ENCODE assay signal across 10 cellular contexts in genomic region chr15:73989001-73989798, GRCh38. TPM values are rescaled to one million over a fixed set of nuclear protein-coding genes. Genes with fewer than 3 reads are reported as not detected.
DNase-seq lines count a peak whose midpoint lies in the region; ATAC-seq and TF ChIP-seq lines count a peak whose summit lies in the region.
"Had no signal": no experiment of that assay in that cellular context is flagged by ENCODE, and none has a peak within 500 bp of the region (broad histone marks: within the 10 kb centered on the region; RNA-seq: fewer than 3 reads in every experiment).

No MANE protein-coding gene starts in this region.

- no peak overlapping the region for H3K27ac Mint-ChIP-seq in endodermal cell

- H3K4me1 Mint-ChIP-seq in endodermal cell, result peaks cover 5% of the 10 kb centered on the region

- H3K4me1 ChIP-seq in BLaER1 treated with 17β-estradiol and CSF1 and Interleukin-3, amounts not matched to agents 10 nM and 100 nM, result peaks cover 56 to 78% (median 66%) of the 10 kb centered on the region in 10 experiments
- peaks cover 9 to 31% of the 10 kb centered on the region in 2 donors for H3K4me1 ChIP-seq in esophagus (ENCODE audit: control insufficient read depth in 2 of 2, insufficient read depth in 2 of 2, low read length in 1 of 2)
- H3K4me1 ChIP-seq in psoas muscle, result peaks cover 58% of the 10 kb centered on the region
- no peaks in the 10 kb centered on the region for H3K4me1 ChIP-seq in endodermal cell (ENCODE audit: control insufficient read depth, insufficient read depth, low read length)

- H3K27ac ChIP-seq in BLaER1 treated with 17β-estradiol and CSF1 and Interleukin-3, amounts not matched to agents 10 nM and 100 nM, result no peak overlapping the region
- H3K27ac ChIP-seq in esophagus (ENCODE audit: low read depth in 2 of 2, low read length in 1 of 2) (peak overlapping the region; percentile 40 to 81), psoas muscle (peak overlapping the region; percentile 91), endodermal cell (ENCODE audit: low read depth, low read length) (no peak overlapping the region)
- H3K27ac ChIP-seq: cardiac muscle cell, WERI-Rb-1 had no signal

- no peaks in the 10 kb centered on the region for H3K36me3 ChIP-seq in BLaER1 treated with 17β-estradiol and CSF1 and Interleukin-3, amounts not matched to agents 10 nM and 100 nM
- H3K36me3 ChIP-seq in esophagus (ENCODE audit: control insufficient read depth in 2 of 2, insufficient read depth in 2 of 2, low read length in 1 of 2) (no peaks in the 10 kb centered on the region), psoas muscle (ENCODE audit: insufficient read depth in 1 of 2, low read depth in 1 of 2) (peaks cover 0 to 43% of the 10 kb centered on the region in 2 donors), endodermal cell (ENCODE audit: control insufficient read depth, insufficient read depth, low read length) (no peaks in the 10 kb centered on the region)
- H3K36me3 ChIP-seq: cardiac muscle cell, WERI-Rb-1 had no signal

- no peak overlapping the region for H3K4me3 Mint-ChIP-seq in endodermal cell

- H3K9ac ChIP-seq in BLaER1 treated with 17β-estradiol and CSF1 and Interleukin-3, amounts not matched to agents 10 nM and 100 nM, result no peak overlapping the region
- no peak overlapping the region for H3K9ac ChIP-seq in endodermal cell (ENCODE audit: extremely low read depth, low read length, poor library complexity, severe bottlenecking)

- peaks cover 0 to 18% (median 14%) of the 10 kb centered on the region in 11 experiments; a peak in 11 of 22 replicates for H4K20me1 ChIP-seq in BLaER1 treated with 17β-estradiol and CSF1 and Interleukin-3, amounts not matched to agents 10 nM and 100 nM

- peaks cover 7% of the 10 kb centered on the region for H3K27me3 Mint-ChIP-seq in endodermal cell (ENCODE audit: insufficient read depth)

- H3K9me3 Mint-ChIP-seq in endodermal cell, result no peaks in the 10 kb centered on the region

- H3K36me3 Mint-ChIP-seq in endodermal cell (ENCODE audit: low read depth), result no peaks in the 10 kb centered on the region

- ATAC-seq in psoas muscle, result no peak
- ATAC-seq in GM18505 (IDR thresholded peaks at IDR 0.05; ENCODE audit: unreplicated experiment), result no peak
- no peak for ATAC-seq in HG03135 (IDR thresholded peaks at IDR 0.05; ENCODE audit: unreplicated experiment)

- peaks cover 0 to 8% (median 0%) of the 10 kb centered on the region in 11 experiments; a peak in 6 of 22 replicates for H3K27me3 ChIP-seq in BLaER1 treated with 17β-estradiol and CSF1 and Interleukin-3, amounts not matched to agents 10 nM and 100 nM
- H3K27me3 ChIP-seq in esophagus (ENCODE audit: control insufficient read depth in 1 of 2, insufficient read depth in 2 of 2, low read length in 2 of 2) (no peaks in the 10 kb centered on the region), psoas muscle (ENCODE audit: insufficient read depth in 3 of 3, low read length in 2 of 3) (no peaks in the 10 kb centered on the region), endodermal cell (ENCODE audit: control insufficient read depth, insufficient read depth, low read length, poor library complexity, severe bottlenecking) (no peaks in the 10 kb centered on the region)
- H3K27me3 ChIP-seq: cardiac muscle cell had no signal

- 68 to 70% methylated on average over 9 of the region's 9 CpGs for WGBS in esophagus, 2 donors
- 72 to 78% (median 75%) methylated on average over 9 of the region's 9 CpGs for WGBS in psoas muscle, 3 donors
- 84 to 92% methylated on average over 8 to 9 of the region's 9 CpGs for WGBS in endodermal cell (ENCODE audit: insufficient coverage in 1 of 2, insufficient read length in 1 of 2), 2 experiments

- TF ChIP-seq CTCF in psoas muscle (IDR thresholded peaks at IDR 0.05) (no peak), endodermal cell (conservative IDR thresholded peaks at IDR 0.05) (no peak)

- peak overlapping the region in 9 of 11 experiments; percentile 1 to 75 (median 61); a peak in 11 of 22 replicates for H3K4me2 ChIP-seq in BLaER1 treated with 17β-estradiol and CSF1 and Interleukin-3, amounts not matched to agents 10 nM and 100 nM

- no peaks in the 10 kb centered on the region for H3K9me3 ChIP-seq in BLaER1 treated with 17β-estradiol and CSF1 and Interleukin-3, amounts not matched to agents 10 nM and 100 nM (replicated peaks in 1 of 11)
- no peaks in the 10 kb centered on the region for H3K9me3 ChIP-seq in esophagus (ENCODE audit: control insufficient read depth in 2 of 2, insufficient read depth in 1 of 2, low read depth in 1 of 2, low read length in 1 of 2)
- no peaks in the 10 kb centered on the region for H3K9me3 ChIP-seq in psoas muscle
- H3K9me3 ChIP-seq in endodermal cell (ENCODE audit: control insufficient read depth, low read length), result no peaks in the 10 kb centered on the region

- no peak for TF ChIP-seq POLR2A in GM18505 (IDR thresholded peaks at IDR 0.05; ENCODE audit: borderline replicate concordance, extremely low read depth, insufficient read depth, insufficient read length)

- DNase-seq in OCI-M1 (lab: John Stamatoyannopoulos, UW) (peak; percentile 25), psoas muscle (peak in 1 of 2 donors; percentile 38), NCI-H2107 (lab: John Stamatoyannopoulos, UW) (no peak), endodermal cell (no peak)
- DNase-seq: WERI-Rb-1 had no signal

- H3K4me3 ChIP-seq in BLaER1 treated with 17β-estradiol and CSF1 and Interleukin-3, amounts not matched to agents 10 nM and 100 nM, result no peak overlapping the region
- H3K4me3 ChIP-seq in esophagus (ENCODE audit: low read depth in 1 of 2, low read length in 2 of 2), result no peak overlapping the region
- no peak overlapping the region for H3K4me3 ChIP-seq in psoas muscle
- no peak overlapping the region for H3K4me3 ChIP-seq in endodermal cell (ENCODE audit: low read length)
- H3K4me3 ChIP-seq: cardiac muscle cell had no signal

- intact Hi-C loops in psoas muscle (cut with DNase I), result loop anchor here in 1 of 2 donors (5.0 kb wide), 1 partner anchor 53 kb away; no protein-coding TSS in a partner anchor

RNA-seq across cellular contexts. Expression of gene STOML1, which starts 2.9 kb away (rescaled TPM):
- polyA plus RNA-seq in esophagus (1 to 10 TPM; 9.0 to 9.5 TPM), psoas muscle (10 to 100 TPM; 22.0 to 34.4 (median 33.0) TPM)
- total RNA-seq in psoas muscle (10 to 100 TPM; 18.3 to 26.2 (median 22.7) TPM), endodermal cell (1 to 10 TPM; 4.4 to 5.5 TPM)
- 7.9 TPM for polyA plus RNA-seq in endodermal cell (2013, experiment 1 of 2)
- polyA plus RNA-seq in endodermal cell (2013, experiment 2 of 2), result 6.8 TPM

RNA-seq across cellular contexts. Expression of gene PML, which starts 5.3 kb away (rescaled TPM):
- 10 to 100 TPM; 16.9 to 18.8 TPM for polyA plus RNA-seq in esophagus
- 10 to 100 TPM; 15.0 to 22.6 (median 15.6) TPM for total RNA-seq in psoas muscle
- 10 to 100 TPM in 1 of 3 donors, 1 to 10 TPM in 2; 6.7 to 10.2 (median 7.5) TPM for polyA plus RNA-seq in psoas muscle
- 10 to 100 TPM; 26.5 to 28.9 TPM for total RNA-seq in endodermal cell
- polyA plus RNA-seq in endodermal cell (2013, experiment 1 of 2), result 25.5 TPM
- polyA plus RNA-seq in endodermal cell (2013, experiment 2 of 2), result 23.7 TPM

Comparison
In these comparisons a context has a peak if more than half of its experiments do, and no peak if none do; other contexts are left out.
1. H3K27ac ChIP-seq: peak in esophagus (2 of 2) and psoas muscle (single experiment); none in BLaER1 treated with 17β-estradiol and CSF1 and Interleukin-3, amounts not matched to agents 10 nM and 100 nM (0 of 11) and endodermal cell (single experiment).